Comparison of ENCODE assay signal across 8 cellular contexts in the genomic region with DNA sequence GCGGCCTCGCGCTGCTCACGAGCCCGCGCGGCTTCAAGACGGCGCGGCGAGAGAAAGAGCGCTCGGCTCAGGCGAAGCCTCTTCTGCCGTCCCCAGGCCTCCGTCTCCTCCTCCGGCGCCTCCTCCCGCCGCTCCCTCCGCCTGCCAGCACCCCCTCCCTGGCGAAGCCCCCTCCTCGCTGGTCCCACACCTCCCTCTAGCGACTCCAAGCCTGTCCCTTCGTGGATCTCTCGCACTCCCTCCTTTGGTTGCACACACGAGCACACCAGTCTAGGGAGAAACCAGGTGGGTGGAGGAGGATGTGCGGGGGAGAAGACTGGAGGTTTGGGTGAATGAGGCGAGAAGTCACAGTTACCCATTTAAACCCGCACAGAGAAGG. TPM values are rescaled to one million over a fixed set of nuclear protein-coding genes. Genes with fewer than 3 reads are reported as not detected.
A peak's percentile ranks its signal among the peaks of the same experiment; 100 is the strongest.
DNase-seq lines count a peak whose midpoint lies in the region; ATAC-seq and TF ChIP-seq lines count a peak whose summit lies in the region.

Gene CAMK2D, minus strand, starts transcription at position 57 of the 379 bp plus-strand sequence. CDS start 670 bp downstream, outside the sequence.

- no peaks in the 10 kb centered on the region for H3K36me3 ChIP-seq in CD8-positive, alpha-beta memory T cell (ENCODE audit: insufficient read depth, low read length)

- peak within 1 kb of the TSS; percentile 94 to 100 (median 99) for H3K27ac Mint-ChIP-seq in CD8-positive, alpha-beta memory T cell

- no peaks in the 10 kb centered on the region for H3K9me3 Mint-ChIP-seq in CD8-positive, alpha-beta memory T cell

- H3K9me3 ChIP-seq in CD8-positive, alpha-beta memory T cell (ENCODE audit: low read length), result no peaks in the 10 kb centered on the region

- no peak for TF ChIP-seq CTCF in HL-60 (IDR thresholded peaks at IDR 0.05; ENCODE audit: insufficient read depth, low read length)

- H3K27me3 Mint-ChIP-seq in CD8-positive, alpha-beta memory T cell, result peaks cover 0 to 1% of the 10 kb centered on the region in 2 donors

- H3K4me3 ChIP-seq in CD8-positive, alpha-beta memory T cell (ENCODE audit: low read length), result peak within 1 kb of the TSS; percentile 79
- H3K4me3 ChIP-seq in HL-60 (replicated peaks; ENCODE audit: insufficient read depth, low read length), result peak within 1 kb of the TSS; percentile 63

- peak within 1 kb of the TSS; percentile 97 for H3K27ac ChIP-seq in CD8-positive, alpha-beta memory T cell (ENCODE audit: low read depth, low read length)
- no peak within 1 kb of the TSS for H3K27ac ChIP-seq in HL-60 (replicated peaks)

- H3K36me3 Mint-ChIP-seq in CD8-positive, alpha-beta memory T cell, result peaks cover 7 to 32% (median 9%) of the 10 kb centered on the region in 3 donors

- CTCF ChIA-PET in CD8-positive, alpha-beta memory T cell (lab: Charles Lee), result interaction anchor here (1.2 to 1.5 kb wide), 4 partner anchors 125 to 310 kb away, joined by 4 to 15 read pairs (median 5); no protein-coding TSS in a partner anchor

- DNase-seq in CD8-positive, alpha-beta memory T cell, result peak; percentile 71 to 88 (median 86)
- DNase-seq in HL-60 (ENCODE audit: low read depth in 1 of 2, low spot score in 1 of 2) (peak in 1 of 2 experiments; percentile 4), NOMO-1 (lab: John Stamatoyannopoulos, UW; ENCODE audit: unreplicated experiment in 2 of 2) (peak; percentile 75 to 81), activated T-cell treated with anti-CD3 and anti-CD28 coated beads for 24 hours (ENCODE audit: low read depth) (peak; percentile 84), epidermal melanocyte (ENCODE audit: insufficient read length, low spot score) (peak; percentile 42), middle frontal gyrus (ENCODE audit: extremely low spot score, low spot score) (peak; percentile 43)
- peak; percentile 67 to 71 for DNase-seq in stimulated activated CD8-positive, alpha-beta memory T cell treated with anti-CD3 and anti-CD28 coated beads, Interleukin-2, amount 100 ng/mL, for 48 hours (ENCODE audit: low read depth in 2 of 2)

- peaks cover 34 to 47% (median 39%) of the 10 kb centered on the region in 3 donors for H3K4me1 Mint-ChIP-seq in CD8-positive, alpha-beta memory T cell

- peak; percentile 49 for ATAC-seq in GM19467 (IDR thresholded peaks at IDR 0.05; ENCODE audit: unreplicated experiment)

- H3K4me3 Mint-ChIP-seq in CD8-positive, alpha-beta memory T cell, result peak within 1 kb of the TSS; percentile 94 to 99 (median 96)

- POLR2A ChIA-PET in CD8-positive, alpha-beta memory T cell (lab: Charles Lee), result interaction anchor here (0.6 to 1.6 kb wide), 9 partner anchors 11 to 214 kb away, joined by 3 to 8 read pairs (median 3); no protein-coding TSS in a partner anchor

- no peaks in the 10 kb centered on the region for H3K27me3 ChIP-seq in CD8-positive, alpha-beta memory T cell (ENCODE audit: insufficient read depth, low read length, poor library complexity, severe bottlenecking)
- H3K27me3 ChIP-seq in HL-60 (ENCODE audit: insufficient read depth, poor library complexity, severe bottlenecking), result peaks cover 31% of the 10 kb centered on the region

- H3K4me1 ChIP-seq in CD8-positive, alpha-beta memory T cell (ENCODE audit: insufficient read depth, low read length), result peaks cover 23% of the 10 kb centered on the region

RNA-seq across cellular contexts. Expression of gene CAMK2D, which starts in this region (rescaled TPM):
- total RNA-seq in CD8-positive, alpha-beta memory T cell, result 10 to 100 TPM; 56.0 to 57.6 TPM
- polyA plus RNA-seq in CD8-positive, alpha-beta memory T cell, result 19.6 TPM
